ENCODE assay signal across 12 cellular contexts in the genomic region with DNA sequence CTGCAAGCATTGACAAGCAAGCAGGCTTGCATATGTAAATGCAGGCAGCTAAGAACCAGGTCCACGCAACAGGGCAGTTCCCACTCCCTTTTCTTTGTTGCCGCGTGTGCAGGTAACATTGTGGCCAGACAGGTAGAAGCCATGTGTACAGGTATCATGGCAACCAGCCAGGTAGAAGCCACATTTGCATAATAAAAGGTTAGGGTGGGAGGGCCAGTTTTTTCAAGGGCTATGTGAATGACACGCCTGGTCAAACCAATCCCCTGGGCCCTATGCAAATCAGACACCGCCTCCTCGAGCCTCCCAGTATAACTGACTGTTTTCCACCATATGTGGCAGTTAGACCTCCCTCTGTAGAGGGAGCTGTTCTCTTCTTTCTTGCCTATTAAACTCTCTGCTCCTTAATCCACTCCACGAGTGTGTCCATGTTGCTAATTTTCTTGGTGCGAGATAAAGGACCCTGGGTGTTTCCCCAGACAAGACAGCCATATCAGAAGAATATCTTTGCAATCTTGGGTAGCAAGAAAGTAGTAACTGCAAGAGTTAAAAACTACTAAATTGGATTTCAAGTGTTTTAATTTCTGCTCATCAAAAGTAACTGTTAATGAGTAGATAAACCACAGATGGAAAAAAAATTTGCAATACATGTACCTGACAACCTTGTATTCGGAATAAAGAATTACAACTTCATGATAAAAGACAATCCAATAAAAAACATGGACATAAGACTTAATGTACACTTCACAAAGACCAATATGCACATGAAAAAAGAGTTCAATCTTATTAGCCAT. TPM values are rescaled to one million over a fixed set of nuclear protein-coding genes. Genes with fewer than 3 reads are reported as not detected.
DNase-seq lines count a peak whose midpoint lies in the region; ATAC-seq and TF ChIP-seq lines count a peak whose summit lies in the region.
"Had no signal": no experiment of that assay in that cellular context is flagged by ENCODE, and none has a peak within 500 bp of the region (broad histone marks: within the 10 kb centered on the region; RNA-seq: fewer than 3 reads in every experiment).

No MANE protein-coding gene starts in this region.

- CTCF ChIA-PET in RWPE1 (lab: Yijun Ruan, JAX), result interaction anchor here (0.6 kb wide), 1 partner anchor 275 kb away, joined by 8 read pairs; no protein-coding TSS in a partner anchor

- no peaks in the 10 kb centered on the region for H3K9me3 ChIP-seq in WERI-Rb-1 (ENCODE audit: severe bottlenecking)
- H3K9me3 ChIP-seq: ascending aorta, heart left ventricle, psoas muscle had no signal

- intact Hi-C loops in left colon (cut with DNase I, micrococcal nuclease), result no loop called here

- no peak for TF ChIP-seq CTCF in WERI-Rb-1 (IDR thresholded peaks at IDR 0.05; ENCODE audit: low read depth, low read length)
- no peak for TF ChIP-seq CTCF in RWPE1 (conservative IDR thresholded peaks at IDR 0.05; ENCODE audit: low read depth)

- no peak overlapping the region for H3K4me3 ChIP-seq in WERI-Rb-1 (ENCODE audit: low read depth, low read length)
- H3K4me3 ChIP-seq: ascending aorta, heart left ventricle, psoas muscle had no signal

- POLR2A ChIA-PET in RWPE1 (lab: Yijun Ruan, JAX; ENCODE audit: low non-redundant PET), result no interaction called here

- no peaks in the 10 kb centered on the region for H3K27me3 ChIP-seq in WERI-Rb-1 (ENCODE audit: insufficient read depth, low read depth, severe bottlenecking)
- H3K27me3 ChIP-seq: ascending aorta, heart left ventricle had no signal

- H3K27ac ChIP-seq in WERI-Rb-1 (no peak overlapping the region), RWPE1 (no peak overlapping the region)
- H3K27ac ChIP-seq: ascending aorta, heart left ventricle, psoas muscle had no signal

- ATAC-seq in left colon (peak; percentile 26), HG02642 (IDR thresholded peaks at IDR 0.05; ENCODE audit: poor library complexity, unreplicated experiment) (no peak)
- ATAC-seq: psoas muscle had no signal

- no peaks in the 10 kb centered on the region for H3K36me3 ChIP-seq in WERI-Rb-1
- H3K36me3 ChIP-seq: ascending aorta, heart left ventricle had no signal

- DNase-seq in ELF-1 (ENCODE audit: low read depth, low spot score) (peak; percentile 97), NCI-H187 (lab: John Stamatoyannopoulos, UW) (peak; percentile 68 to 79), WERI-Rb-1 (peak; percentile 10), left colon (no peak), pons (ENCODE audit: low spot score) (no peak), retina (no peak), RWPE1 (ENCODE audit: low spot score) (no peak)
- DNase-seq: activated CD4-positive, alpha-beta T cell treated with anti-CD3 and anti-CD28 coated beads for 1 hour; psoas muscle had no signal

RNA-seq across cellular contexts. Expression of gene PCOLCE2, which starts 21.8 kb away (rescaled TPM):
- 1 to 10 TPM; 2.6 to 2.9 TPM for total RNA-seq in left colon

Comparison
In these comparisons a context has a peak if more than half of its experiments do, and no peak if none do; other contexts are left out.
1. DNase-seq: peak in ELF-1 (single experiment), NCI-H187 (2 of 2) and WERI-Rb-1 (single experiment); none in left colon (0 of 2), pons (single experiment), retina (single experiment) and RWPE1 (single experiment).